In genomic region chr2:75871762-75872614, GRCh38 we compare ENCODE assay signal across 1 cellular context.
A peak's percentile ranks its signal among the peaks of the same experiment; 100 is the strongest.
TF ChIP-seq lines count a peak whose summit lies in the region.
"Not testable (repeated sequence)": the region's sequence is repeated elsewhere in the genome, so short reads cannot be mapped to it uniquely, and the experiment has no call there.

No MANE protein-coding gene starts in this region.

TF ChIP-seq in K562, 482 proteins besides CTCF, POLR2A, EP300 and RAD21 (continued from another document):
- TF ChIP-seq SUPT5H (IDR thresholded peaks at IDR 0.05) (peak; percentile 65), ATF7 (IDR thresholded peaks at IDR 0.05) (peak; percentile 29; the same call in 1 of the 2 replicates), MAFF (IDR thresholded peaks at IDR 0.05; ENCODE audit: low read length) (peak; percentile 78), NONO (IDR thresholded peaks at IDR 0.05; ENCODE audit: low read depth in 2 of 2, low read length in 1 of 2) (0 out of 4 replicates have a peak, but pooled peaks of 1 of the 2 experiments have one; percentile 15), TAF9B (IDR thresholded peaks at IDR 0.05; ENCODE audit: partially characterized antibody) (peak; percentile 50), ZHX1 (conservative IDR thresholded peaks at IDR 0.05; ENCODE audit: low read length) (peak; percentile 89), ZNF316 (IDR thresholded peaks at IDR 0.05) (peak; percentile 97), GTF2A2 (tag; IDR thresholded peaks at IDR 0.05) (peak; percentile 76), ZNF395 (CRISPR knock-in tag; IDR thresholded peaks at IDR 0.05) (peak; percentile 61; the same call in 1 of the 2 replicates), POLR2AphosphoS5 (IDR thresholded peaks at IDR 0.05; ENCODE audit: control insufficient read depth, insufficient read depth, low read depth, low read length) (peak; percentile 58; the same call in 1 of the 2 replicates), POLR2G (IDR thresholded peaks at IDR 0.05; ENCODE audit: low read depth, low read length) (peak; percentile 64), TAF7 (tag; IDR thresholded peaks at IDR 0.05) (peak; percentile 91), C11orf30 (IDR thresholded peaks at IDR 0.05; ENCODE audit: low read depth) (peak; percentile 96), BRD4 (IDR thresholded peaks at IDR 0.05) (peak; percentile 68; the same call in 1 of the 2 replicates), CREB3 (tag; conservative IDR thresholded peaks at IDR 0.05; ENCODE audit: low read depth) (peak; percentile 86), PML (IDR thresholded peaks at IDR 0.05; ENCODE audit: low read length) (peak; percentile 39; the same call in 1 of the 2 replicates), EP400 (IDR thresholded peaks at IDR 0.05) (peak; percentile 89), TAF1 (IDR thresholded peaks at IDR 0.05; ENCODE audit: control insufficient read depth, extremely low read depth, insufficient read depth, low read length, severe bottlenecking) (peak; percentile 29), CEBPB (tag; IDR thresholded peaks at IDR 0.05) (peak; percentile 66), MGA (IDR thresholded peaks at IDR 0.05) (peak; percentile 37; the same call in 1 of the 2 replicates), MAFG (tag; conservative IDR thresholded peaks at IDR 0.05) (peak; percentile 93), NFRKB (IDR thresholded peaks at IDR 0.05; ENCODE audit: low read depth) (peak; percentile 97), ZBTB17 (CRISPR knock-in tag; IDR thresholded peaks at IDR 0.05) (peak; percentile 55; the same call in 1 of the 2 replicates), PHF8 (IDR thresholded peaks at IDR 0.05; ENCODE audit: borderline replicate concordance, low read length) (peak; percentile 31; the same call in 1 of the 2 replicates), VEZF1 (CRISPR knock-in tag; IDR thresholded peaks at IDR 0.05) (peak; percentile 32; the same call in 1 of the 2 replicates), GTF2E2 (tag; IDR thresholded peaks at IDR 0.05) (peak; percentile 52; the same call in 1 of the 2 replicates), CEBPG (tag; conservative IDR thresholded peaks at IDR 0.05 in 1 of 2, IDR thresholded peaks at IDR 0.05 in 1 of 2) (peak; percentile 45 to 55; a peak in 1 of 4 replicates), POLR2H (tag; IDR thresholded peaks at IDR 0.05; ENCODE audit: low read depth) (peak; percentile 94), YY1 (IDR thresholded peaks at IDR 0.05; ENCODE audit: borderline replicate concordance in 1 of 3, control insufficient read depth in 1 of 3, extremely low read depth in 1 of 3, insufficient read depth in 3 of 3, insufficient read length in 1 of 3, insufficient replicate concordance in 2 of 3, low read depth in 1 of 3, low read length in 2 of 3) (peak; percentile 66 to 90 (median 83)), MAFK (IDR thresholded peaks at IDR 0.05; ENCODE audit: low read length) (peak; percentile 71), RBFOX2 (IDR thresholded peaks at IDR 0.05; ENCODE audit: low read depth, low read length) (peak; percentile 72), ATF1 (tag; IDR thresholded peaks at IDR 0.05) (peak; percentile 34; the same call in 1 of the 2 replicates), CSDE1 (IDR thresholded peaks at IDR 0.05) (peak; percentile 56 to 63; a peak in 2 of 4 replicates), POLR2B (IDR thresholded peaks at IDR 0.05; ENCODE audit: low read depth, partially characterized antibody) (peak; percentile 64), NR2C1 (tag; IDR thresholded peaks at IDR 0.05) (peak; percentile 33), MYC (IDR thresholded peaks at IDR 0.05; ENCODE audit: low read depth, low read length) (peak; percentile 84), MYC (CRISPR knock-in tag; IDR thresholded peaks at IDR 0.05; ENCODE audit: borderline replicate concordance, low read depth) (peak; percentile 49; the same call in 1 of the 2 replicates)
- TF ChIP-seq CEBPG (CRISPR knock-in tag; IDR thresholded peaks at IDR 0.05); ATF1 (CRISPR knock-in tag; IDR thresholded peaks at IDR 0.05); NR2C1 (IDR thresholded peaks at IDR 0.05): not testable (repeated sequence)
